ENCODE assay signal across 9 cellular contexts in the genomic region with DNA sequence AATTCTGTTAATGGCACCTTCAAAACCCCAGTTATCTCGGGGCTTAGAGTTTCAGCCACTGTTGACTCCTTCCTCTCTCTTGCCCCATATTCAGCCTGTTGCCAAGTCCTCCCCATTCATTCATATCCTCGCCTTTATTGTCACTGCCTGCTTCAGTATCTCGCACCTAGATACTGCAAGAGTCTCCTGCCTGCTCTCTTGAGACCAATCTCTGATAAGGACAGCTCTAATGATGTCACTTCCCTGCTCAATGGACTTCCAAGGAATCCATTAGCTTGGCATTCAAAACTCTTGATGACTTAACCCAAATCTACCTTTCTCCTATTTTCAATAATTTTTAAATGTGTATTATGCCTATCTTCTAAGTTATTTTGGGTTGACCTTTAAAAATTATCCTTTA. TPM values are rescaled to one million over a fixed set of nuclear protein-coding genes. Genes with fewer than 3 reads are reported as not detected.
DNase-seq lines count a peak whose midpoint lies in the region; ATAC-seq, FAIRE-seq and TF ChIP-seq lines count a peak whose summit lies in the region.
"Had no signal": no experiment of that assay in that cellular context is flagged by ENCODE, and none has a peak within 500 bp of the region (broad histone marks: within the 10 kb centered on the region; RNA-seq: fewer than 3 reads in every experiment).

No MANE protein-coding gene starts in this region.

- no peak for TF ChIP-seq RAD21 in A549 (conservative IDR thresholded peaks at IDR 0.05 in 1 of 2, IDR thresholded peaks at IDR 0.05 in 1 of 2)

- DNase-seq in A549 (ENCODE audit: low read depth in 1 of 2, low spot score in 1 of 2) (no peak), breast epithelium (ENCODE audit: low spot score in 2 of 2) (no peak), A172 (ENCODE audit: low spot score) (no peak), NCI-H2107 (lab: John Stamatoyannopoulos, UW) (no peak), C1 segment of cervical spinal cord (lab: John Stamatoyannopoulos, UW) (no peak), left colon (no peak)

- 89% methylated on average over 3 of the region's 3 CpGs for WGBS in A549 (ENCODE audit: missing lambda C conversion rate)
- 90 to 100% methylated on average over 1 to 3 of the region's 3 CpGs for WGBS in mesodermal cell (ENCODE audit: insufficient coverage in 2 of 2), 2 experiments

- POLR2A ChIA-PET in A549 (lab: Yijun Ruan, JAX) = interaction anchor here (2.7 kb wide), 1 partner anchor 33 kb away, joined by 17 read pairs; the partner anchor contains the start of gene NKRF

- H3K36me3 ChIP-seq in HUES48 (ENCODE audit: control insufficient read depth, insufficient read depth, low read length) (no peaks in the 10 kb centered on the region), breast epithelium (no peaks in the 10 kb centered on the region), mesodermal cell (ENCODE audit: control insufficient read depth, insufficient read depth, low read length) (peaks cover 9% of the 10 kb centered on the region)

- no peak overlapping the region; the same call in 1 of the 2 replicates for H3K9ac ChIP-seq in HUES48 (ENCODE audit: low read depth, low read length)

- no peak for TF ChIP-seq POLR2A in A549 (IDR thresholded peaks at IDR 0.05; ENCODE audit: low read length)
- TF ChIP-seq POLR2A in breast epithelium (IDR thresholded peaks at IDR 0.05) = no peak

- H3K27ac ChIP-seq in A549 (peak overlapping the region in 1 of 2 experiments; percentile 99; a peak in 3 of 6 replicates), HUES48 (ENCODE audit: low read depth, low read length) (peak overlapping the region; percentile 55), breast epithelium (peak overlapping the region; percentile 92 to 94), mesodermal cell (ENCODE audit: low read depth, low read length, severe bottlenecking) (no peak overlapping the region)

- intact Hi-C loops in breast epithelium (cut with DNase I; ENCODE audit: low total_unique reads) = no loop called here
- intact Hi-C loops in left colon (cut with DNase I, micrococcal nuclease) = no loop called here

- FAIRE-seq in A549 (lab: Jason Lieb, UNC) = peak; percentile 13
- FAIRE-seq: TTC549 had no signal

- H3K4me1 ChIP-seq in A549 (peaks cover 10% of the 10 kb centered on the region; the same call in 2 of the 3 replicates), HUES48 (ENCODE audit: control insufficient read depth, insufficient read depth, low read length) (no peaks in the 10 kb centered on the region; the same call in 1 of the 2 replicates), breast epithelium (no peaks in the 10 kb centered on the region), mesodermal cell (ENCODE audit: control insufficient read depth, insufficient read depth, low read length, poor library complexity, severe bottlenecking) (no peaks in the 10 kb centered on the region)

- H3K4me2 ChIP-seq in A549 = peak overlapping the region; percentile 78

- no peaks in the 10 kb centered on the region for H3K27me3 ChIP-seq in HUES48 (ENCODE audit: control insufficient read depth, insufficient read depth, low read length)
- peaks cover 0 to 8% of the 10 kb centered on the region in 2 donors for H3K27me3 ChIP-seq in breast epithelium

- CTCF ChIA-PET in A549 (lab: Yijun Ruan, JAX) = interaction anchor here (1.1 to 1.2 kb wide), 2 partner anchors 8 to 16 kb away, joined by 3 to 6 read pairs; partner anchors contain the start of gene STEEP1

- H3K4me3 ChIP-seq in A549 (peak overlapping the region; percentile 88), HUES48 (ENCODE audit: low read depth, low read length) (peak overlapping the region; percentile 79), breast epithelium (peak overlapping the region; percentile 67 to 72 (median 69)), mesodermal cell (ENCODE audit: extremely low read depth, insufficient read depth, low read length, poor library complexity, severe bottlenecking) (peak overlapping the region; percentile 63)

- ATAC-seq in A549 (no peak), left colon (no peak)

- no peak for TF ChIP-seq CTCF in A549 (IDR thresholded peaks at IDR 0.05)
- TF ChIP-seq CTCF in breast epithelium (IDR thresholded peaks at IDR 0.05) = no peak

- H3K9me3 ChIP-seq in A549 (no peaks in the 10 kb centered on the region), HUES48 (ENCODE audit: control insufficient read depth, insufficient read depth, low read length) (peaks cover 50% of the 10 kb centered on the region), breast epithelium (no peaks in the 10 kb centered on the region), mesodermal cell (ENCODE audit: control insufficient read depth, low read length) (no peaks in the 10 kb centered on the region)

- TF ChIP-seq EP300 in A549 (IDR thresholded peaks at IDR 0.05) = no peak

TF ChIP-seq in A549, 52 proteins besides CTCF, POLR2A, EP300 and RAD21:
- TF ChIP-seq MYC (IDR thresholded peaks at IDR 0.05; ENCODE audit: borderline replicate concordance, low read length) (no peak), GATA3 (IDR thresholded peaks at IDR 0.05; ENCODE audit: borderline replicate concordance) (no peak), KDM1A (IDR thresholded peaks at IDR 0.05; ENCODE audit: low read depth) (no peak), TP53 (CRISPR knock-in tag; IDR thresholded peaks at IDR 0.05) (no peak), JUN (IDR thresholded peaks at IDR 0.05) (no peak), RNF2 (IDR thresholded peaks at IDR 0.05; ENCODE audit: borderline replicate concordance, low read depth) (no peak), ESRRA (IDR thresholded peaks at IDR 0.05; ENCODE audit: borderline replicate concordance, low read length) (no peak), MAZ (IDR thresholded peaks at IDR 0.05; ENCODE audit: borderline replicate concordance, low read depth, low read length) (no peak), HOXB13 (CRISPR knock-in tag; IDR thresholded peaks at IDR 0.05; ENCODE audit: low read depth) (no peak), HDAC2 (IDR thresholded peaks at IDR 0.05) (no peak), FOXS1 (CRISPR knock-in tag; IDR thresholded peaks at IDR 0.05) (no peak), CHD2 (IDR thresholded peaks at IDR 0.05; ENCODE audit: low read length, partially characterized antibody) (no peak), ZNF302 (CRISPR knock-in tag; IDR thresholded peaks at IDR 0.05) (no peak)
TF ChIP-seq in A549: peak in this region for 0.

RNA-seq across cellular contexts. Expression of gene UBE2A, which starts 1.1 kb away (rescaled TPM):
- polyA plus RNA-seq in A549 (2011; rRNA removed) (109 and 113 TPM in 2 replicates), A549 (2017; fragmentation: RNase III; extraction: RNeasy Plus Mini Kit Qiagen cat#74134 plus additional on column Dnase treatment) (129 to 136 TPM (median 131 TPM) in 3 replicates)
- polyA plus RNA-seq in A549 (2012; cell fraction: cytosol; rRNA removed) = 60.6 and 82.3 TPM in 2 replicates
- polyA plus RNA-seq in A549 (2012; cell fraction: nucleus; rRNA removed) = 43.8 and 58.3 TPM in 2 replicates
- polyA minus RNA-seq in A549 (2011; rRNA and poly(A)+ RNA removed) = 24.8 and 31.3 TPM in 2 replicates
- total RNA-seq in breast epithelium (10 to 100 TPM; 30.5 to 35.4 (median 34.9) TPM), left colon (10 to 100 TPM; 73.9 to 92.6 TPM)
- polyA plus RNA-seq in mesodermal cell (2013, experiment 1 of 2) = 62.9 TPM
- polyA plus RNA-seq in mesodermal cell (2013, experiment 2 of 2) = 66.2 TPM
- 24.5 and 30.3 TPM in 2 replicates for total RNA-seq in A172 (2014; rRNA removed; shearing (Covaris generic))

RNA-seq across cellular contexts. Expression of gene STEEP1, which starts 8.0 kb away (rescaled TPM):
- polyA plus RNA-seq in A549 (2011; rRNA removed) (35.9 and 40.7 TPM in 2 replicates), A549 (2017; fragmentation: RNase III; extraction: RNeasy Plus Mini Kit Qiagen cat#74134 plus additional on column Dnase treatment) (36.6 to 37.8 TPM (median 37.3 TPM) in 3 replicates)
- 14.7 and 16.5 TPM in 2 replicates for polyA plus RNA-seq in A549 (2012; cell fraction: cytosol; rRNA removed)
- 10.9 and 17.3 TPM in 2 replicates for polyA plus RNA-seq in A549 (2012; cell fraction: nucleus; rRNA removed)
- polyA minus RNA-seq in A549 (2011; rRNA and poly(A)+ RNA removed) = 21.8 and 28.7 TPM in 2 replicates
- total RNA-seq in breast epithelium (10 to 100 TPM; 27.2 to 38.3 (median 32.0) TPM), left colon (10 to 100 TPM; 15.9 to 21.2 TPM)
- 15.2 TPM for polyA plus RNA-seq in mesodermal cell (2013, experiment 1 of 2)
- 15.0 TPM for polyA plus RNA-seq in mesodermal cell (2013, experiment 2 of 2)
- 33.0 and 39.8 TPM in 2 replicates for total RNA-seq in A172 (2014; rRNA removed; shearing (Covaris generic))

RNA-seq across cellular contexts. Expression of gene NKRF, which starts 33.0 kb away (rescaled TPM):
- polyA plus RNA-seq in A549 (2011; rRNA removed) = 14.2 and 16.2 TPM in 2 replicates
- 4.9 and 5.7 TPM in 2 replicates for polyA plus RNA-seq in A549 (2012; cell fraction: cytosol; rRNA removed)
- polyA plus RNA-seq in A549 (2012; cell fraction: nucleus; rRNA removed) = 6.3 and 8.9 TPM in 2 replicates
- 13.8 to 14.7 TPM (median 14.3 TPM) in 3 replicates for polyA plus RNA-seq in A549 (2017; fragmentation: RNase III; extraction: RNeasy Plus Mini Kit Qiagen cat#74134 plus additional on column Dnase treatment)
- polyA minus RNA-seq in A549 (2011; rRNA and poly(A)+ RNA removed) = 6.7 and 8.2 TPM in 2 replicates
- total RNA-seq in breast epithelium = 1 to 10 TPM; 4.8 to 8.5 (median 8.2) TPM
- polyA plus RNA-seq in mesodermal cell (2013, experiment 1 of 2) = 11.2 TPM
- 12.0 TPM for polyA plus RNA-seq in mesodermal cell (2013, experiment 2 of 2)
- total RNA-seq in A172 (2014; rRNA removed; shearing (Covaris generic)) = 2.7 and 3.5 TPM in 2 replicates
- total RNA-seq in left colon = 1 to 10 TPM; 5.5 to 5.7 TPM
